Comparison of ENCODE assay signal across 13 cellular contexts in the genomic region with DNA sequence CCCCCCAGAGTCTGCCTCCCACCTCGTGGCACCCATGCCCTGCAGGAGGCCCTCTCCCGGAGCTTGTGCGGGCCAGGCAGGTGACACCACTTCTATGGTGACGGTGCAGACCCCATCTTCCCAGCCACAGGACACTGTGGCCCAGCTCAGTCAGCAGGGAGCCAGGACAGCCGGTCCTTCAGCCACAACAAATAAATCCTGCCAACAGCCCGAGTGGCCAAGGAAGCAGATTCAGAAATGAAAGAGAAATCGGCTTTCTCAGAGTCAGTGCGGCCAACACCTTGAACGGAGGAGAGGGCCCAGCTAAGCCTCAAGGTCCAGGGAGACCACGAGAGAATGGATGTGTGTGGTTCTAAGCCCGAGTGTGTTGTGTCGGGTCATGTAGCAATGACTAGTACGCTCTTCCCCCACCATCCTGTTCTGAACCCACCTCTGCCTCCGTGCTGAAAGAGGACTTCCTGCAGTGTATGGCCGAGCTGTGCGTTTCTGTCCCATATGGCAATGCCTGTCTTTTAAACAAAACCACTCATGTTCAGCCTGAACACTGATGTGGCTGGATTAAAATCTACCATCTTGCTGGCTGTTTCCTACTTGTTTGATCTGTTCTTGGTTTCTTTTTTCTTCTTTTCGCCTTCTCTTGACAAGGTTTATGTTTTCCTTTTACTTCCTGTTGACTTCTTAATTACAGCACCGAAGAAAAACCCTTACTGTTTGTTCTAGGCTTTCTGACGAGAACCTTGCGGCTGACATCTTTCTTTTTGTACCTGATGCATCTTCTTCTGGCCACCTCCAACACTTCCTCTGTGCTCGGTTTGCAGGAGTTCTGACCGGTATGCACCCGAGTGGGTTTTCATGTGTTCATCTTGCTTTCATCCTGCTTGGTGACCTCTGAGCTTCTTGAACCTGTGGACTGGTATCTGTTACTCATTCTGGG. TPM values are rescaled to one million over a fixed set of nuclear protein-coding genes. Genes with fewer than 3 reads are reported as not detected.
A peak's percentile ranks its signal among the peaks of the same experiment; 100 is the strongest.
DNase-seq lines count a peak whose midpoint lies in the region; ATAC-seq and TF ChIP-seq lines count a peak whose summit lies in the region.
"Had no signal": no experiment of that assay in that cellular context is flagged by ENCODE, and none has a peak within 500 bp of the region (broad histone marks: within the 10 kb centered on the region; RNA-seq: fewer than 3 reads in every experiment).

No MANE protein-coding gene starts in this region.

- peak in 7 of 10 experiments; percentile 9 to 28 (median 22) for DNase-seq in CD4-positive, alpha-beta T cell
- DNase-seq in activated CD4-positive, alpha-beta T cell treated with anti-CD3 and anti-CD28 coated beads for 48 hours: peak; percentile 48
- peak; percentile 57 for DNase-seq in activated naive CD4-positive, alpha-beta T cell treated with anti-CD3 and anti-CD28 coated beads for 36 hours
- no peak for DNase-seq in nephron progenitor cell
- DNase-seq in uterus: no peak
- DNase-seq in smooth muscle cell (lab: John Stamatoyannopoulos, UW; ENCODE audit: unreplicated experiment): no peak
- no peak for DNase-seq in NCI-H1417 (lab: John Stamatoyannopoulos, UW)
- no peak for DNase-seq in head of caudate nucleus
- DNase-seq: erythroblast, mesendoderm, upper lobe of right lung had no signal

- 96% methylated on average over 23 of the region's 23 CpGs for WGBS in smooth muscle cell (ENCODE audit: low lambda C conversion rate)

- no peaks in the 10 kb centered on the region for H4K20me1 ChIP-seq in smooth muscle cell (ENCODE audit: low read depth)

- peak overlapping the region; percentile 42 for H3K27ac ChIP-seq in CD4-positive, alpha-beta T cell (ENCODE audit: low read depth, low read length)
- H3K27ac ChIP-seq in uterus (no peak overlapping the region), smooth muscle cell (ENCODE audit: low read depth) (no peak overlapping the region)
- H3K27ac ChIP-seq: prostate gland, upper lobe of right lung had no signal

- H3K36me3 Mint-ChIP-seq in CD4-positive, alpha-beta T cell (ENCODE audit: low read depth): peaks cover 58% of the 10 kb centered on the region
- H3K36me3 Mint-ChIP-seq in activated naive CD4-positive, alpha-beta T cell treated with anti-CD3 and anti-CD28 coated beads for 36 hours (ENCODE audit: low read depth): peaks cover 36% of the 10 kb centered on the region
- H3K36me3 Mint-ChIP-seq in nephron progenitor cell (ENCODE audit: low read depth): peaks cover 35% of the 10 kb centered on the region

- ATAC-seq in CD4-positive, alpha-beta T cell (ENCODE audit: poor library complexity): peak; percentile 62
- ATAC-seq: upper lobe of right lung had no signal

- H3K4me1 ChIP-seq in uterus: no peaks in the 10 kb centered on the region
- no peaks in the 10 kb centered on the region for H3K4me1 ChIP-seq in smooth muscle cell (ENCODE audit: low read depth)
- H3K4me1 ChIP-seq: prostate gland, upper lobe of right lung had no signal

- H3K36me3 ChIP-seq in uterus (no peaks in the 10 kb centered on the region), smooth muscle cell (ENCODE audit: low read depth) (no peaks in the 10 kb centered on the region)

- H2AFZ ChIP-seq in smooth muscle cell (ENCODE audit: low read depth): no peak overlapping the region

- H3K9me3 Mint-ChIP-seq in CD4-positive, alpha-beta T cell: no peaks in the 10 kb centered on the region
- no peaks in the 10 kb centered on the region for H3K9me3 Mint-ChIP-seq in activated naive CD4-positive, alpha-beta T cell treated with anti-CD3 and anti-CD28 coated beads for 36 hours
- H3K9me3 Mint-ChIP-seq in nephron progenitor cell: no peaks in the 10 kb centered on the region

- no peak overlapping the region for H3K4me2 ChIP-seq in smooth muscle cell

- TF ChIP-seq CTCF in CD4-positive, alpha-beta T cell (IDR thresholded peaks at IDR 0.05): no peak
- TF ChIP-seq CTCF in nephron progenitor cell (IDR thresholded peaks at IDR 0.05): no peak
- TF ChIP-seq CTCF in uterus (IDR thresholded peaks at IDR 0.05): no peak
- TF ChIP-seq CTCF in smooth muscle cell (IDR thresholded peaks at IDR 0.05; ENCODE audit: borderline replicate concordance, insufficient read depth, poor library complexity, severe bottlenecking): no peak

- no peaks in the 10 kb centered on the region for H3K9me3 ChIP-seq in CD4-positive, alpha-beta T cell (ENCODE audit: control insufficient read depth, low read length)
- H3K9me3 ChIP-seq in uterus: no peaks in the 10 kb centered on the region
- H3K9me3 ChIP-seq in smooth muscle cell (replicated peaks; ENCODE audit: low read depth): no peaks in the 10 kb centered on the region
- H3K9me3 ChIP-seq: prostate gland, upper lobe of right lung had no signal

- no peaks in the 10 kb centered on the region for H3F3A ChIP-seq in smooth muscle cell (ENCODE audit: low read depth)

- H3K27me3 ChIP-seq in CD4-positive, alpha-beta T cell (ENCODE audit: control insufficient read depth, insufficient read depth, low read length): no peaks in the 10 kb centered on the region
- H3K27me3 ChIP-seq in uterus (no peaks in the 10 kb centered on the region), smooth muscle cell (ENCODE audit: low read depth) (no peaks in the 10 kb centered on the region)
- H3K27me3 ChIP-seq: upper lobe of right lung had no signal

- CTCF ChIA-PET in CD4-positive, alpha-beta T cell (lab: Charles Lee): interaction anchor here (1.1 kb wide), 1 partner anchor 136 kb away, joined by 4 read pairs; no protein-coding TSS in a partner anchor
- CTCF ChIA-PET in activated naive CD4-positive, alpha-beta T cell treated with anti-CD3 and anti-CD28 coated beads for 36 hours (lab: Charles Lee): interaction anchor here (0.8 to 1.3 kb wide), 2 partner anchors 108 to 136 kb away, joined by 3 read pairs; partner anchors contain the start of gene IDUA

- peak overlapping the region; percentile 86 for H3K27ac Mint-ChIP-seq in CD4-positive, alpha-beta T cell
- H3K27ac Mint-ChIP-seq in activated naive CD4-positive, alpha-beta T cell treated with anti-CD3 and anti-CD28 coated beads for 36 hours: peak overlapping the region; percentile 99
- peak overlapping the region; percentile 1 for H3K27ac Mint-ChIP-seq in nephron progenitor cell

- no peak for TF ChIP-seq POLR2A in uterus (IDR thresholded peaks at IDR 0.05)

- peak overlapping the region; percentile 70 for H3K4me3 Mint-ChIP-seq in CD4-positive, alpha-beta T cell
- peak overlapping the region; percentile 74 for H3K4me3 Mint-ChIP-seq in activated naive CD4-positive, alpha-beta T cell treated with anti-CD3 and anti-CD28 coated beads for 36 hours
- no peak overlapping the region for H3K4me3 Mint-ChIP-seq in nephron progenitor cell

- no peaks in the 10 kb centered on the region for H3K79me2 ChIP-seq in smooth muscle cell (ENCODE audit: low read depth)

- intact Hi-C loops in CD4-positive, alpha-beta T cell (cut with DNase I, micrococcal nuclease): no loop called here
- intact Hi-C loops in activated naive CD4-positive, alpha-beta T cell treated with anti-CD3 and anti-CD28 coated beads for 36 hours (cut with micrococcal nuclease): loop anchor here (1.0 to 5.0 kb wide), 4 partner anchors 45 to 136 kb away; partner anchors contain the start of gene IDUA
- intact Hi-C loops in uterus (cut with DNase I; ENCODE audit: low total_unique reads): no loop called here
- intact Hi-C loops in head of caudate nucleus (cut with DNase I): no loop called here

- H3K27me3 Mint-ChIP-seq in CD4-positive, alpha-beta T cell: no peaks in the 10 kb centered on the region
- no peaks in the 10 kb centered on the region for H3K27me3 Mint-ChIP-seq in activated naive CD4-positive, alpha-beta T cell treated with anti-CD3 and anti-CD28 coated beads for 36 hours (ENCODE audit: low read depth)
- no peaks in the 10 kb centered on the region for H3K27me3 Mint-ChIP-seq in nephron progenitor cell (ENCODE audit: low read depth, poor library complexity)

- peaks cover 28% of the 10 kb centered on the region for H3K4me1 Mint-ChIP-seq in CD4-positive, alpha-beta T cell (ENCODE audit: low read depth)
- peaks cover 27% of the 10 kb centered on the region for H3K4me1 Mint-ChIP-seq in activated naive CD4-positive, alpha-beta T cell treated with anti-CD3 and anti-CD28 coated beads for 36 hours (ENCODE audit: low read depth)
- H3K4me1 Mint-ChIP-seq in nephron progenitor cell: no peaks in the 10 kb centered on the region

- POLR2A ChIA-PET in CD4-positive, alpha-beta T cell (lab: Charles Lee): interaction anchor here (2.1 kb wide), 1 partner anchor 97 kb away, joined by 8 read pairs; no protein-coding TSS in a partner anchor

- H3K4me3 ChIP-seq in uterus: no peak overlapping the region
- H3K4me3 ChIP-seq in smooth muscle cell: no peak overlapping the region
- H3K4me3 ChIP-seq: prostate gland, upper lobe of right lung had no signal

- no peak overlapping the region for H3K9ac ChIP-seq in smooth muscle cell (ENCODE audit: low read depth)

RNA-seq across cellular contexts. Expression of gene GAK, which starts 53.1 kb away (rescaled TPM):
- total RNA-seq in CD4-positive, alpha-beta T cell: 100 to 1,000 TPM; 130 to 131 TPM
- 10 to 100 TPM; 87.6 to 96.8 TPM for total RNA-seq in activated naive CD4-positive, alpha-beta T cell treated with anti-CD3 and anti-CD28 coated beads for 36 hours
- total RNA-seq in uterus (1,000 to 10,000 TPM in 1 of 4 donors, 100 to 1,000 TPM in 1, 10 to 100 TPM in 2; 50.6 to 1,098 (median 104) TPM), smooth muscle cell (57.3 and 85.4 TPM in 2 replicates)
- polyA plus RNA-seq in smooth muscle cell: 56.2 and 75.4 TPM in 2 replicates

RNA-seq across cellular contexts. Expression of gene CPLX1, which starts 53.1 kb away (rescaled TPM):
- total RNA-seq in CD4-positive, alpha-beta T cell: 1 to 10 TPM; 1.5 TPM
- total RNA-seq in activated naive CD4-positive, alpha-beta T cell treated with anti-CD3 and anti-CD28 coated beads for 36 hours: under 1 TPM; 0.37 to 0.48 TPM
- total RNA-seq in uterus: 10 to 100 TPM in 1 of 4 donors, 1 to 10 TPM in 1, under 1 TPM in 2; 0.14 to 15.1 (median 2.0) TPM
- 0.58 TPM in 1 of 2 replicates, not detected in the other for total RNA-seq in smooth muscle cell
- polyA plus RNA-seq in smooth muscle cell: not detected in 2 replicates
- polyA plus RNA-seq: AG04450 had no signal

RNA-seq across cellular contexts. Expression of gene TMEM175, which starts 53.2 kb away (rescaled TPM):
- 10 to 100 TPM; 51.3 to 57.7 TPM for total RNA-seq in CD4-positive, alpha-beta T cell
- 10 to 100 TPM; 13.9 to 15.8 TPM for total RNA-seq in activated naive CD4-positive, alpha-beta T cell treated with anti-CD3 and anti-CD28 coated beads for 36 hours
- 10 to 100 TPM in 3 of 4 donors, 1 to 10 TPM in 1; 9.9 to 39.7 (median 26.3) TPM for total RNA-seq in uterus
- total RNA-seq in smooth muscle cell: 20.6 and 30.4 TPM in 2 replicates
- polyA plus RNA-seq in smooth muscle cell: 27.6 and 35.2 TPM in 2 replicates

Comparison
In these comparisons a context has a peak if more than half of its experiments do, and no peak if none do; other contexts are left out.
1. DNase-seq: peak in CD4-positive, alpha-beta T cell (7 of 10), activated CD4-positive, alpha-beta T cell treated with anti-CD3 and anti-CD28 coated beads for 48 hours (single experiment) and activated naive CD4-positive, alpha-beta T cell treated with anti-CD3 and anti-CD28 coated beads for 36 hours (single experiment); none in nephron progenitor cell (single experiment), uterus (0 of 2), smooth muscle cell (single experiment), NCI-H1417 (0 of 3) and head of caudate nucleus (0 of 42).
2. H3K27ac Mint-ChIP-seq: peak in every context shown above with its lines; median percentile 99 in activated naive CD4-positive, alpha-beta T cell treated with anti-CD3 and anti-CD28 coated beads for 36 hours; 86 in CD4-positive, alpha-beta T cell; 1 in nephron progenitor cell.